8 cellular contexts compared by ENCODE assay signal in genomic region chr21:42145569-42146250, GRCh38.
DNase-seq lines count a peak whose midpoint lies in the region; ATAC-seq and TF ChIP-seq lines count a peak whose summit lies in the region.

No MANE protein-coding gene starts in this region.

- H3K27ac ChIP-seq in liver (ENCODE audit: low read depth in 1 of 2, low read length in 2 of 2) = no peak overlapping the region

- 31% methylated on average over 14 of the region's 14 CpGs for WGBS in liver

- DNase-seq in AG20443 (ENCODE audit: low spot score) (peak; percentile 92), HCEC 1CT (peak; percentile 34), NCI-H69 (lab: John Stamatoyannopoulos, UW) (peak; percentile 81), dermis blood vessel endothelial cell (peak; percentile 75)
- peak; percentile 53 to 64 for DNase-seq in activated CD4-positive, alpha-beta T cell treated with anti-CD3 and anti-CD28 coated beads, Interleukin-2, amount 50 U/mL, for 24 hours (ENCODE audit: low read depth in 1 of 2, low spot score in 1 of 2)
- peak; percentile 33 to 50 (median 49) for DNase-seq in stimulated activated CD4-positive, alpha-beta T cell treated with anti-CD3 and anti-CD28 coated beads, TNF-alpha, amount 100 ng/mL, for 24 hours (ENCODE audit: low read depth in 3 of 3)

- TF ChIP-seq RAD21 in liver (IDR thresholded peaks at IDR 0.05) = peak; percentile 95 to 96

- no peaks in the 10 kb centered on the region for H3K27me3 ChIP-seq in liver (ENCODE audit: control insufficient read depth in 4 of 4, insufficient read depth in 4 of 4, low read length in 3 of 4)

- no peak for ATAC-seq in GM18868 (IDR thresholded peaks at IDR 0.05; ENCODE audit: unreplicated experiment)

- H3K9ac ChIP-seq in liver (ENCODE audit: low read depth in 1 of 2, low read length in 2 of 2) = no peak overlapping the region

- H3K4me3 ChIP-seq in liver (ENCODE audit: low read depth in 1 of 3, low read length in 3 of 3) = no peak overlapping the region

- no peaks in the 10 kb centered on the region for H3K9me3 ChIP-seq in liver (ENCODE audit: control insufficient read depth in 4 of 4, low read length in 3 of 4)

- H3K36me3 ChIP-seq in liver (ENCODE audit: control insufficient read depth in 4 of 4, insufficient read depth in 3 of 4, low read depth in 1 of 4, low read length in 3 of 4) = no peaks in the 10 kb centered on the region

- peak; percentile 98 for TF ChIP-seq CTCF in liver (IDR thresholded peaks at IDR 0.05; ENCODE audit: low read depth, low read length, missing input control)

- no peaks in the 10 kb centered on the region for H3K4me1 ChIP-seq in liver (ENCODE audit: control insufficient read depth in 4 of 4, insufficient read depth in 4 of 4, low read length in 3 of 4)

TF ChIP-seq in liver, 16 proteins besides CTCF, POLR2A, EP300 and RAD21:
- no peak for TF ChIP-seq HNF4G (IDR thresholded peaks at IDR 0.05)

Comparison
In these comparisons a context has a peak if more than half of its experiments do, and no peak if none do; other contexts are left out.
1. DNase-seq: peak in every context shown above with its lines; median percentile 92 in AG20443; 81 in NCI-H69; 75 in dermis blood vessel endothelial cell; 58 in activated CD4-positive, alpha-beta T cell treated with anti-CD3 and anti-CD28 coated beads, Interleukin-2, amount 50 U/mL, for 24 hours; 49 in stimulated activated CD4-positive, alpha-beta T cell treated with anti-CD3 and anti-CD28 coated beads, TNF-alpha, amount 100 ng/mL, for 24 hours; 34 in HCEC 1CT.